Comparison of ENCODE assay signal across 19 cellular contexts in the genomic region with DNA sequence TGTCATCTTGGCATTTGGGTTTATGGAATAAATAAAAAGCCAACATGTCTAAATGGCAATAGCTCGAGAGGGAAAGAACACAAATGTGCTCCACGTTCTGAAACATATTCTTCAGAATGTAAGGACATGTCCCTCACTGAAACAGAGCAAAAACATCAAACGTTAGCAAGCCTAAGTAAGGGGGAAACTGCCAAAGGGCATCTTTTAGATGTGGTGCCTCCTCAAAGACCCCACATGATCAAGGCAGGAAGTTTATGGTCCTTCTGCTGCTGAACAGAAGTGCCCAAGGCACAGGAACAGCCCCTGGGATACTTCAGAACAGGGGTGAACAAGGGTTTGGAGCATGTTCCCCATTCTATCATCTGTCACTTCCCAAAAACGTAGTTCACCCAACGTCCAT.
A peak's percentile ranks its signal among the peaks of the same experiment; 100 is the strongest.
DNase-seq lines count a peak whose midpoint lies in the region; ATAC-seq and TF ChIP-seq lines count a peak whose summit lies in the region.
"Had no signal": no experiment of that assay in that cellular context is flagged by ENCODE, and none has a peak within 500 bp of the region (broad histone marks: within the 10 kb centered on the region; RNA-seq: fewer than 3 reads in every experiment).

No MANE protein-coding gene starts in this region.

- H3K36me3 Mint-ChIP-seq in osteocyte (ENCODE audit: unreplicated experiment), result no peaks in the 10 kb centered on the region
- H3K36me3 Mint-ChIP-seq: CD4-positive, alpha-beta memory T cell had no signal

- H3K27me3 Mint-ChIP-seq in osteocyte (ENCODE audit: unreplicated experiment), result no peaks in the 10 kb centered on the region

- no peak overlapping the region for H2AFZ ChIP-seq in DND-41 (ENCODE audit: low read depth, low read length)
- H2AFZ ChIP-seq: GM23338 had no signal

- no peak overlapping the region for H3K27ac Mint-ChIP-seq in osteocyte (ENCODE audit: unreplicated experiment)
- H3K27ac Mint-ChIP-seq: CD4-positive, alpha-beta memory T cell; GM23338; HFFc6 had no signal

- H3K36me3 ChIP-seq in DND-41 (ENCODE audit: insufficient read depth, low read length) (no peaks in the 10 kb centered on the region), colonic mucosa (no peaks in the 10 kb centered on the region)
- H3K36me3 ChIP-seq: HAP-1 had no signal

- H3K9me3 ChIP-seq in DND-41 (ENCODE audit: insufficient read depth, low read length, severe bottlenecking), result no peaks in the 10 kb centered on the region
- H3K9me3 ChIP-seq in colonic mucosa, result no peaks in the 10 kb centered on the region
- H3K9me3 ChIP-seq: A549, HAP-1 had no signal

- H3K4me3 ChIP-seq in DND-41 (ENCODE audit: low read depth in 1 of 2, low read length in 2 of 2), result no peak overlapping the region
- no peak overlapping the region for H3K4me3 ChIP-seq in Jurkat, Clone E6-1 (ENCODE audit: low read length)
- no peak overlapping the region for H3K4me3 ChIP-seq in colonic mucosa
- no peak overlapping the region for H3K4me3 ChIP-seq in coronary artery
- H3K4me3 ChIP-seq: A549, GM23338, HAP-1 had no signal

- TF ChIP-seq CTCF in DND-41 (IDR thresholded peaks at IDR 0.05; ENCODE audit: borderline replicate concordance, extremely low read depth, low read length, poor library complexity, severe bottlenecking) (no peak), colonic mucosa (IDR thresholded peaks at IDR 0.05) (no peak), osteocyte (IDR thresholded peaks at IDR 0.05) (no peak), coronary artery (IDR thresholded peaks at IDR 0.05) (no peak)

- ATAC-seq in DND-41 (ENCODE audit: insufficient read depth, low read depth) (peak; percentile 62; the same call in 2 of the 3 replicates), GM21825 (IDR thresholded peaks at IDR 0.05; ENCODE audit: unreplicated experiment) (no peak)
- ATAC-seq: A549, GM23338 had no signal

- no peak overlapping the region for H3K9ac ChIP-seq in DND-41 (ENCODE audit: low read depth, low read length)
- H3K9ac ChIP-seq in colonic mucosa (ENCODE audit: low read depth in 2 of 2, low read length in 2 of 2), result no peak overlapping the region

- peak; percentile 12 for DNase-seq in DND-41
- DNase-seq in Jurkat, Clone E6-1 (ENCODE audit: low read depth, low spot score), result peak; percentile 85
- peak; percentile 5 for DNase-seq in colonic mucosa
- peak; percentile 8 for DNase-seq in osteocyte (ENCODE audit: extremely low spot score, unreplicated experiment)
- no peak for DNase-seq in midbrain (lab: John Stamatoyannopoulos, UW)
- no peak for DNase-seq in coronary artery (ENCODE audit: low spot score)
- DNase-seq in dedifferentiated amniotic fluid mesenchymal stem cell (ENCODE audit: extremely low spot score), result no peak
- DNase-seq: 8988T; ACHN; C1 segment of cervical spinal cord; Calu3; CD4-positive, alpha-beta memory T cell; COR-L47; DMS79 treated with DMSO at 0.1 percent for 48 hours; HFFc6 had no signal

- H3K4me1 ChIP-seq in DND-41 (ENCODE audit: insufficient read depth, low read length) (peaks cover 25% of the 10 kb centered on the region), colonic mucosa (peaks cover 18% of the 10 kb centered on the region)
- H3K4me1 ChIP-seq: A549, HAP-1 had no signal

- no peak overlapping the region for H3K4me2 ChIP-seq in DND-41 (ENCODE audit: insufficient read depth, low read length)
- H3K4me2 ChIP-seq: A549, GM23338 had no signal

- H3K4me1 Mint-ChIP-seq in osteocyte (ENCODE audit: unreplicated experiment), result peaks cover 12% of the 10 kb centered on the region
- H3K4me1 Mint-ChIP-seq: CD4-positive, alpha-beta memory T cell had no signal

- no peak overlapping the region for H3K4me3 Mint-ChIP-seq in osteocyte (ENCODE audit: unreplicated experiment)
- H3K4me3 Mint-ChIP-seq: CD4-positive, alpha-beta memory T cell; GM23338; HFFc6 had no signal

- no peaks in the 10 kb centered on the region for H3K79me2 ChIP-seq in DND-41 (ENCODE audit: insufficient read depth, low read length)

- peaks cover 9% of the 10 kb centered on the region for H3K27me3 ChIP-seq in DND-41 (ENCODE audit: insufficient read depth, low read length, poor library complexity)
- no peaks in the 10 kb centered on the region for H3K27me3 ChIP-seq in colonic mucosa

- H3K27ac ChIP-seq in DND-41 (ENCODE audit: low read length) (no peak overlapping the region), colonic mucosa (no peak overlapping the region), coronary artery (no peak overlapping the region)
- H3K27ac ChIP-seq: A549 had no signal

- H3K9me3 Mint-ChIP-seq in osteocyte (ENCODE audit: unreplicated experiment), result no peaks in the 10 kb centered on the region
- H3K9me3 Mint-ChIP-seq: GM23338, HFFc6 had no signal

- no peaks in the 10 kb centered on the region for H4K20me1 ChIP-seq in DND-41 (ENCODE audit: insufficient read depth, low read length)

- intact Hi-C loops in colonic mucosa (cut with DNase I), result no loop called here

Comparison
In these comparisons a context has a peak if more than half of its experiments do, and no peak if none do; other contexts are left out.
1. DNase-seq: peak in DND-41 (single experiment), Jurkat, Clone E6-1 (single experiment), colonic mucosa (single experiment) and osteocyte (single experiment); none in midbrain (single experiment), coronary artery (single experiment) and dedifferentiated amniotic fluid mesenchymal stem cell (single experiment).